Comparison of ENCODE assay signal across 8 cellular contexts in genomic region chr10:114768394-114768786, GRCh38. TPM values are rescaled to one million over a fixed set of nuclear protein-coding genes. Genes with fewer than 3 reads are reported as not detected.
DNase-seq lines count a peak whose midpoint lies in the region; ATAC-seq and TF ChIP-seq lines count a peak whose summit lies in the region.

No MANE protein-coding gene starts in this region.

- H3K27me3 ChIP-seq in heart left ventricle (peaks cover 0 to 22% (median 0%) of the 10 kb centered on the region in 9 donors), body of pancreas (no peaks in the 10 kb centered on the region), lung (ENCODE audit: control insufficient read depth, insufficient read depth) (no peaks in the 10 kb centered on the region)

- H3K4me3 ChIP-seq in heart left ventricle (peak overlapping the region in 11 of 12 donors; percentile 73 to 97 (median 88)), body of pancreas (peak overlapping the region in 1 of 2 donors; percentile 8), lung (peak overlapping the region; percentile 54), urinary bladder (ENCODE audit: low read depth, low read length) (peak overlapping the region; percentile 84)

- no peak for TF ChIP-seq POLR2A in heart left ventricle (IDR thresholded peaks at IDR 0.05)
- no peak for TF ChIP-seq POLR2A in body of pancreas (IDR thresholded peaks at IDR 0.05)

- DNase-seq in heart left ventricle: no peak
- DNase-seq in Right ventricle myocardium inferior (ENCODE audit: missing footprints): no peak
- peak in 1 of 4 donors; percentile 17 for DNase-seq in body of pancreas
- no peak for DNase-seq in lung (ENCODE audit: low spot score)
- no peak for DNase-seq in putamen (ENCODE audit: low spot score)
- DNase-seq in NCI-H510A (lab: John Stamatoyannopoulos, UW): no peak
- no peak for DNase-seq in GM03348 (ENCODE audit: low spot score)

- intact Hi-C loops in heart left ventricle (cut with DNase I): loop anchor here in 6 of 10 donors (5.0 to 10.0 kb wide), 5 partner anchors 51 to 216 kb away; no protein-coding TSS in a partner anchor
- intact Hi-C loops in Right ventricle myocardium inferior (cut with DNase I): loop anchor here (5.0 kb wide), 1 partner anchor 136 kb away; no protein-coding TSS in a partner anchor
- intact Hi-C loops in body of pancreas (cut with DNase I): no loop called here

- H3K4me1 ChIP-seq in heart left ventricle (peaks cover 0 to 43% (median 18%) of the 10 kb centered on the region in 12 donors), body of pancreas (peaks cover 14% of the 10 kb centered on the region), lung (ENCODE audit: control insufficient read depth in 2 of 2, insufficient read depth in 2 of 2, low read length in 2 of 2) (peaks cover 0 to 5% of the 10 kb centered on the region in 2 donors), urinary bladder (ENCODE audit: insufficient read depth) (no peaks in the 10 kb centered on the region)

- ATAC-seq in heart left ventricle (peak in 3 of 4 donors; percentile 5 to 25 (median 17)), Right ventricle myocardium inferior (no peak), body of pancreas (peak; percentile 21), lung (ENCODE audit: insufficient read depth, low FRiP score) (no peak)

- TF ChIP-seq CTCF in heart left ventricle (IDR thresholded peaks at IDR 0.05) (no peak), body of pancreas (IDR thresholded peaks at IDR 0.05) (no peak), lung (IDR thresholded peaks at IDR 0.05; ENCODE audit: control extremely low read depth, extremely low read depth) (no peak)

- 5 to 8% (median 5%) methylated on average over 22 to 26 of the region's 26 CpGs; no CpG with 5 or more reads in 1 of the 4 donors for WGBS in heart left ventricle, 4 donors
- 9 to 15% methylated on average over 4 to 26 of the region's 26 CpGs for WGBS in body of pancreas, 2 donors
- WGBS in lung, 2 donors: 4 to 8% methylated on average over 26 of the region's 26 CpGs
- 7% methylated on average over 26 of the region's 26 CpGs for WGBS in urinary bladder

- H3K36me3 ChIP-seq in heart left ventricle: no peaks in the 10 kb centered on the region
- H3K36me3 ChIP-seq in body of pancreas (replicated peaks in 1 of 2; ENCODE audit: insufficient read depth in 1 of 2, low read depth in 2 of 2): no peaks in the 10 kb centered on the region
- no peaks in the 10 kb centered on the region for H3K36me3 ChIP-seq in lung (ENCODE audit: control insufficient read depth in 2 of 2, insufficient read depth in 2 of 2, low read length in 2 of 2)
- no peaks in the 10 kb centered on the region for H3K36me3 ChIP-seq in urinary bladder (ENCODE audit: insufficient read depth)

- H3K27ac ChIP-seq in heart left ventricle: peak overlapping the region; percentile 44 to 95 (median 92)
- H3K27ac ChIP-seq in body of pancreas: peak overlapping the region in 2 of 4 donors; percentile 32 to 50
- H3K27ac ChIP-seq in lung (ENCODE audit: low read depth in 1 of 2, low read length in 1 of 2): peak overlapping the region in 1 of 2 donors; percentile 80
- no peak overlapping the region for H3K27ac ChIP-seq in urinary bladder (ENCODE audit: low read depth)

- H3K9me3 ChIP-seq in heart left ventricle (no peaks in the 10 kb centered on the region), body of pancreas (no peaks in the 10 kb centered on the region), lung (ENCODE audit: control insufficient read depth in 2 of 2, insufficient read depth in 1 of 2, low read length in 1 of 2) (no peaks in the 10 kb centered on the region)

RNA-seq across cellular contexts. Expression of gene FHIP2A, which starts 53.2 kb away (rescaled TPM):
- 10 to 100 TPM; 18.1 to 34.9 (median 28.7) TPM for total RNA-seq in heart left ventricle
- 1 to 10 TPM; 4.8 to 9.0 TPM for polyA plus RNA-seq in heart left ventricle
- total RNA-seq in Right ventricle myocardium inferior: 25.2 TPM
- 10 to 100 TPM; 14.8 to 19.8 TPM for total RNA-seq in body of pancreas
- total RNA-seq in lung: 10 to 100 TPM; 27.4 to 44.7 TPM
- 1 to 10 TPM; 7.9 to 8.2 TPM for polyA plus RNA-seq in lung
- total RNA-seq in urinary bladder: 58.0 TPM
- polyA plus RNA-seq in urinary bladder: 13.7 TPM

Comparison
In these comparisons a context has a peak if more than half of its experiments do, and no peak if none do; other contexts are left out.
1. ATAC-seq: peak in heart left ventricle (3 of 4) and body of pancreas (single experiment); none in Right ventricle myocardium inferior (single experiment) and lung (single experiment).